Comparison of ENCODE assay signal across 10 cellular contexts in the genomic region with DNA sequence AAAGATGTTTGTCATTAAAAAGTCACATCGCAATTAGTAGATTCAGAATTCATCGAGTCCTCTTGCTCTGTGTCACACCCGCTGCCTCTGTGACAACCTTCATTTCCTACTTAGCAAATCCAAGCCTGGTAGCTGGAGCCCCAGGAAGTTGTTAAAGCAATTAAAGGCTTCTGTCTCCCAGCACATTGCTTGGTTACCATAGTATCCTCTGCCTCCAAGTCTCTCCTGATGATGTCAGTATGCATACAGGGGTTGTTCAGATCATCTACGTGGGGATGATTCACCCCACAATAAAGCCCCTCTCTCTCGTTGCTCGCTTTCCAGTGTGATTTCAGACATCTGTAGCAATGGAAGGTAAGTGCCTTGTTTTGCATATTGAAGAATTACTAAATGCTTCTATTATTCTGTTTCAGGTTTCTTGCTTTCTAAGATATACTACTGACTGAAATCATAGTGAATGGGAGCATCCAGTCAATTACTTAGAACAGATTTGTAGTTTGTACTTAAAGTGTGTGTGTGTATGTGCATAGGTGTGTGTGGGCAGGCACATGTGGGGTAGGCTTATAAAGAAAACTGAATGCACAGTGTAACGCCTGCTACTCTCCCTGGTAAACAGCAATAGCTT. TPM values are rescaled to one million over a fixed set of nuclear protein-coding genes. Genes with fewer than 3 reads are reported as not detected.
DNase-seq lines count a peak whose midpoint lies in the region; TF ChIP-seq lines count a peak whose summit lies in the region.
"Had no signal": no experiment of that assay in that cellular context is flagged by ENCODE, and none has a peak within 500 bp of the region (broad histone marks: within the 10 kb centered on the region; RNA-seq: fewer than 3 reads in every experiment).

No MANE protein-coding gene starts in this region.

- H3K9me3 ChIP-seq in suprapubic skin = no peaks in the 10 kb centered on the region

- in situ Hi-C loops in KBM-7 (cut with MboI; ENCODE audit: low pct_unique_long_range_greater_than_20kb, low sequenced_read_pairs) = no loop called here

- no peak for TF ChIP-seq POLR2A in suprapubic skin (IDR thresholded peaks at IDR 0.05)

- no peak for TF ChIP-seq EP300 in suprapubic skin (IDR thresholded peaks at IDR 0.05)

- DNase-seq in AG10803 (ENCODE audit: low read depth) = peak; percentile 46
- DNase-seq in KBM-7 = peak; percentile 36
- DNase-seq in SHP77 (lab: John Stamatoyannopoulos, UW) = peak; percentile 91 to 93
- peak; percentile 57 for DNase-seq in iPS-NIHi7 (ENCODE audit: extremely low spot score)
- no peak for DNase-seq in activated CD8-positive, alpha-beta memory T cell treated with anti-CD3 and anti-CD28 coated beads, Interleukin-2, amount 50 U/mL, for 4 hours
- DNase-seq in T-helper 2 cell = no peak
- no peak for DNase-seq in suprapubic skin (ENCODE audit: low spot score in 2 of 2)
- DNase-seq in activated naive CD4-positive, alpha-beta T cell treated with Interleukin-2 at 50 U/mL for 16 hours = no peak
- DNase-seq: T-helper 9 cell had no signal

- no peaks in the 10 kb centered on the region for H3K27me3 ChIP-seq in suprapubic skin

- 65% methylated on average over 7 of the region's 7 CpGs for WGBS in suprapubic skin

- H3K4me3 ChIP-seq in AG10803 (ENCODE audit: low read length) (no peak overlapping the region), suprapubic skin (no peak overlapping the region)
- H3K4me3 ChIP-seq: skin epidermis had no signal

- H3K4me1 ChIP-seq in suprapubic skin = no peaks in the 10 kb centered on the region

- TF ChIP-seq CTCF in AG10803 (conservative IDR thresholded peaks at IDR 0.05; ENCODE audit: low read length) (no peak), suprapubic skin (IDR thresholded peaks at IDR 0.05) (no peak)

- no peaks in the 10 kb centered on the region for H3K36me3 ChIP-seq in suprapubic skin

- H3K27ac ChIP-seq in suprapubic skin = no peak overlapping the region
- H3K27ac ChIP-seq: skin epidermis had no signal

RNA-seq across cellular contexts. Expression of a gene that starts 52.9 kb away (rescaled TPM):
- total RNA-seq in suprapubic skin = 10 to 100 TPM; 41.5 to 92.8 (median 48.2) TPM

Comparison
In these comparisons a context has a peak if more than half of its experiments do, and no peak if none do; other contexts are left out.
1. DNase-seq: peak in AG10803 (single experiment), KBM-7 (single experiment), SHP77 (2 of 2) and iPS-NIHi7 (single experiment); none in activated CD8-positive, alpha-beta memory T cell treated with anti-CD3 and anti-CD28 coated beads, Interleukin-2, amount 50 U/mL, for 4 hours (single experiment), T-helper 2 cell (0 of 5), suprapubic skin (0 of 2) and activated naive CD4-positive, alpha-beta T cell treated with Interleukin-2 at 50 U/mL for 16 hours (single experiment).